In genomic region chr17:3762922-3763776, GRCh38 we compare ENCODE assay signal across 1 cellular context.
TF ChIP-seq lines count a peak whose summit lies in the region.

No MANE protein-coding gene starts in this region.

TF ChIP-seq in GM12878, 131 proteins besides CTCF, POLR2A, EP300 and RAD21 (continued from another document and continues in another):
- peak; percentile 93 for TF ChIP-seq MTA2 (IDR thresholded peaks at IDR 0.05; ENCODE audit: low read depth)
- no peak for TF ChIP-seq NFXL1 (IDR thresholded peaks at IDR 0.05; ENCODE audit: borderline replicate concordance)
- TF ChIP-seq SMARCA5 (IDR thresholded peaks at IDR 0.05) = no peak
- no peak for TF ChIP-seq MYC (IDR thresholded peaks at IDR 0.05; ENCODE audit: insufficient read depth, insufficient read length, insufficient replicate concordance, low read length, severe bottlenecking)
- TF ChIP-seq BRCA1 (IDR thresholded peaks at IDR 0.05; ENCODE audit: low read depth, low read length) = no peak
- 0 out of 2 replicates have a peak, but pooled peaks have one; percentile 37 for TF ChIP-seq MYB (IDR thresholded peaks at IDR 0.05; ENCODE audit: borderline replicate concordance, low read depth, low read length)
- no peak for TF ChIP-seq RELA (IDR thresholded peaks at IDR 0.05; ENCODE audit: borderline replicate concordance, partially characterized antibody)
- TF ChIP-seq BHLHE40 (IDR thresholded peaks at IDR 0.05; ENCODE audit: borderline replicate concordance in 1 of 2, low read depth in 2 of 2, low read length in 1 of 2) = peak; percentile 65 to 77; a peak in 3 of 4 replicates
- no peak for TF ChIP-seq SUPT20H (IDR thresholded peaks at IDR 0.05; ENCODE audit: borderline replicate concordance, control insufficient read depth, low read depth, low read length)
- peak in 1 of 2 experiments; percentile 74; a peak in 1 of 4 replicates for TF ChIP-seq CEBPB (IDR thresholded peaks at IDR 0.05; ENCODE audit: borderline replicate concordance in 1 of 2, low read depth in 2 of 2, low read length in 2 of 2)
- no peak for TF ChIP-seq CBX5 (IDR thresholded peaks at IDR 0.05; ENCODE audit: low read depth)
- TF ChIP-seq ZNF622 (IDR thresholded peaks at IDR 0.05) = no peak
- TF ChIP-seq IKZF1 (conservative IDR thresholded peaks at IDR 0.05) = peak; percentile 86
- TF ChIP-seq RCOR1 (conservative IDR thresholded peaks at IDR 0.05; ENCODE audit: low read depth, low read length) = 0 out of 2 replicates have a peak, but pooled peaks have one; percentile 7
- peak; percentile 95 for TF ChIP-seq SKIL (IDR thresholded peaks at IDR 0.05; ENCODE audit: low read depth, poor library complexity, severe bottlenecking)
- TF ChIP-seq CREM (IDR thresholded peaks at IDR 0.05; ENCODE audit: low read depth) = peak; percentile 75
- no peak for TF ChIP-seq PAX8 (IDR thresholded peaks at IDR 0.05)
- TF ChIP-seq RB1 (IDR thresholded peaks at IDR 0.05; ENCODE audit: borderline replicate concordance) = peak; percentile 64; the same call in 1 of the 2 replicates
- no peak for TF ChIP-seq CHD4 (IDR thresholded peaks at IDR 0.05)
- no peak for TF ChIP-seq TAF1 (IDR thresholded peaks at IDR 0.05; ENCODE audit: borderline replicate concordance, low read depth, low read length)
- peak; percentile 45; the same call in 1 of the 2 replicates for TF ChIP-seq ZBED1 (IDR thresholded peaks at IDR 0.05; ENCODE audit: borderline replicate concordance)
- no peak for TF ChIP-seq NR2C1 (IDR thresholded peaks at IDR 0.05)
- no peak for TF ChIP-seq POLR2AphosphoS5 (IDR thresholded peaks at IDR 0.05; ENCODE audit: low read length)
- 0 out of 2 replicates have a peak, but pooled peaks have one; percentile 38 for TF ChIP-seq E2F4 (IDR thresholded peaks at IDR 0.05; ENCODE audit: low read depth, low read length)
- TF ChIP-seq, protein P1, sequence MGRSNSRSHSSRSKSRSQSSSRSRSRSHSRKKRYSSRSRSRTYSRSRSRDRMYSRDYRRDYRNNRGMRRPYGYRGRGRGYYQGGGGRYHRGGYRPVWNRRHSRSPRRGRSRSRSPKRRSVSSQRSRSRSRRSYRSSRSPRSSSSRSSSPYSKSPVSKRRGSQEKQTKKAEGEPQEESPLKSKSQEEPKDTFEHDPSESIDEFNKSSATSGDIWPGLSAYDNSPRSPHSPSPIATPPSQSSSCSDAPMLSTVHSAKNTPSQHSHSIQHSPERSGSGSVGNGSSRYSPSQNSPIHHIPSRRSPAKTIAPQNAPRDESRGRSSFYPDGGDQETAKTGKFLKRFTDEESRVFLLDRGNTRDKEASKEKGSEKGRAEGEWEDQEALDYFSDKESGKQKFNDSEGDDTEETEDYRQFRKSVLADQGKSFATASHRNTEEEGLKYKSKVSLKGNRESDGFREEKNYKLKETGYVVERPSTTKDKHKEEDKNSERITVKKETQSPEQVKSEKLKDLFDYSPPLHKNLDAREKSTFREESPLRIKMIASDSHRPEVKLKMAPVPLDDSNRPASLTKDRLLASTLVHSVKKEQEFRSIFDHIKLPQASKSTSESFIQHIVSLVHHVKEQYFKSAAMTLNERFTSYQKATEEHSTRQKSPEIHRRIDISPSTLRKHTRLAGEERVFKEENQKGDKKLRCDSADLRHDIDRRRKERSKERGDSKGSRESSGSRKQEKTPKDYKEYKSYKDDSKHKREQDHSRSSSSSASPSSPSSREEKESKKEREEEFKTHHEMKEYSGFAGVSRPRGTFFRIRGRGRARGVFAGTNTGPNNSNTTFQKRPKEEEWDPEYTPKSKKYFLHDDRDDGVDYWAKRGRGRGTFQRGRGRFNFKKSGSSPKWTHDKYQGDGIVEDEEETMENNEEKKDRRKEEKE (IDR thresholded peaks at IDR 0.05) = no peak
- TF ChIP-seq HDGF (IDR thresholded peaks at IDR 0.05) = peak; percentile 92
- no peak for TF ChIP-seq POLR2AphosphoS2 (IDR thresholded peaks at IDR 0.05; ENCODE audit: low read depth, low read length)
- TF ChIP-seq SIN3A (IDR thresholded peaks at IDR 0.05; ENCODE audit: low read depth, low read length) = no peak
- no peak for TF ChIP-seq EZH2 (IDR thresholded peaks at IDR 0.05; ENCODE audit: borderline replicate concordance, control insufficient read depth, low read depth, low read length)
- no peak for TF ChIP-seq HCFC1 (IDR thresholded peaks at IDR 0.05; ENCODE audit: low read length)
- no peak for TF ChIP-seq FOS (IDR thresholded peaks at IDR 0.05; ENCODE audit: borderline replicate concordance, extremely low read depth, insufficient read length)
- no peak for TF ChIP-seq LARP7 (IDR thresholded peaks at IDR 0.05)
- TF ChIP-seq PRDM15 (CRISPR knock-in tag; IDR thresholded peaks at IDR 0.05) = no peak
- TF ChIP-seq, protein P2, sequence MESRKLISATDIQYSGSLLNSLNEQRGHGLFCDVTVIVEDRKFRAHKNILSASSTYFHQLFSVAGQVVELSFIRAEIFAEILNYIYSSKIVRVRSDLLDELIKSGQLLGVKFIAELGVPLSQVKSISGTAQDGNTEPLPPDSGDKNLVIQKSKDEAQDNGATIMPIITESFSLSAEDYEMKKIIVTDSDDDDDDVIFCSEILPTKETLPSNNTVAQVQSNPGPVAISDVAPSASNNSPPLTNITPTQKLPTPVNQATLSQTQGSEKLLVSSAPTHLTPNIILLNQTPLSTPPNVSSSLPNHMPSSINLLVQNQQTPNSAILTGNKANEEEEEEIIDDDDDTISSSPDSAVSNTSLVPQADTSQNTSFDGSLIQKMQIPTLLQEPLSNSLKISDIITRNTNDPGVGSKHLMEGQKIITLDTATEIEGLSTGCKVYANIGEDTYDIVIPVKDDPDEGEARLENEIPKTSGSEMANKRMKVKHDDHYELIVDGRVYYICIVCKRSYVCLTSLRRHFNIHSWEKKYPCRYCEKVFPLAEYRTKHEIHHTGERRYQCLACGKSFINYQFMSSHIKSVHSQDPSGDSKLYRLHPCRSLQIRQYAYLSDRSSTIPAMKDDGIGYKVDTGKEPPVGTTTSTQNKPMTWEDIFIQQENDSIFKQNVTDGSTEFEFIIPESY (IDR thresholded peaks at IDR 0.05) = no peak
- no peak for TF ChIP-seq SMAD5 (IDR thresholded peaks at IDR 0.05; ENCODE audit: low read depth)
- peak; percentile 91 for TF ChIP-seq PAX5 (IDR thresholded peaks at IDR 0.05; ENCODE audit: borderline replicate concordance, low read depth, low read length)
- TF ChIP-seq, protein P3, sequence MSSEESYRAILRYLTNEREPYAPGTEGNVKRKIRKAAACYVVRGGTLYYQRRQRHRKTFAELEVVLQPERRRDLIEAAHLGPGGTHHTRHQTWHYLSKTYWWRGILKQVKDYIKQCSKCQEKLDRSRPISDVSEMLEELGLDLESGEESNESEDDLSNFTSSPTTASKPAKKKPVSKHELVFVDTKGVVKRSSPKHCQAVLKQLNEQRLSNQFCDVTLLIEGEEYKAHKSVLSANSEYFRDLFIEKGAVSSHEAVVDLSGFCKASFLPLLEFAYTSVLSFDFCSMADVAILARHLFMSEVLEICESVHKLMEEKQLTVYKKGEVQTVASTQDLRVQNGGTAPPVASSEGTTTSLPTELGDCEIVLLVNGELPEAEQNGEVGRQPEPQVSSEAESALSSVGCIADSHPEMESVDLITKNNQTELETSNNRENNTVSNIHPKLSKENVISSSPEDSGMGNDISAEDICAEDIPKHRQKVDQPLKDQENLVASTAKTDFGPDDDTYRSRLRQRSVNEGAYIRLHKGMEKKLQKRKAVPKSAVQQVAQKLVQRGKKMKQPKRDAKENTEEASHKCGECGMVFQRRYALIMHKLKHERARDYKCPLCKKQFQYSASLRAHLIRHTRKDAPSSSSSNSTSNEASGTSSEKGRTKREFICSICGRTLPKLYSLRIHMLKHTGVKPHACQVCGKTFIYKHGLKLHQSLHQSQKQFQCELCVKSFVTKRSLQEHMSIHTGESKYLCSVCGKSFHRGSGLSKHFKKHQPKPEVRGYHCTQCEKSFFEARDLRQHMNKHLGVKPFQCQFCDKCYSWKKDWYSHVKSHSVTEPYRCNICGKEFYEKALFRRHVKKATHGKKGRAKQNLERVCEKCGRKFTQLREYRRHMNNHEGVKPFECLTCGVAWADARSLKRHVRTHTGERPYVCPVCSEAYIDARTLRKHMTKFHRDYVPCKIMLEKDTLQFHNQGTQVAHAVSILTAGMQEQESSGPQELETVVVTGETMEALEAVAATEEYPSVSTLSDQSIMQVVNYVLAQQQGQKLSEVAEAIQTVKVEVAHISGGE (CRISPR knock-in tag; IDR thresholded peaks at IDR 0.05) = no peak
- TF ChIP-seq RUNX3 (IDR thresholded peaks at IDR 0.05; ENCODE audit: low read length) = peak; percentile 96
- no peak for TF ChIP-seq IRF3 (IDR thresholded peaks at IDR 0.05)
- peak; percentile 99 for TF ChIP-seq ZNF24 (IDR thresholded peaks at IDR 0.05)
- no peak for TF ChIP-seq HDAC2 (IDR thresholded peaks at IDR 0.05)
- no peak for TF ChIP-seq ZNF592 (IDR thresholded peaks at IDR 0.05)
- TF ChIP-seq ETV6 (conservative IDR thresholded peaks at IDR 0.05 in 1 of 2, IDR thresholded peaks at IDR 0.05 in 1 of 2; ENCODE audit: borderline replicate concordance in 1 of 2, low read depth in 1 of 2) = peak in 1 of 2 experiments; percentile 72; a peak in 1 of 4 replicates
